Comparison of ENCODE assay signal across 1 cellular context in genomic region chr7:75889223-75889825, GRCh38.
TF ChIP-seq lines count a peak whose summit lies in the region.

No MANE protein-coding gene starts in this region.

TF ChIP-seq in IMR-90, 13 proteins besides CTCF, POLR2A, EP300 and RAD21 (continued from another document):
- TF ChIP-seq ELK1 (IDR thresholded peaks at IDR 0.05; ENCODE audit: borderline replicate concordance, low read depth, low read length) (no peak), MAFK (IDR thresholded peaks at IDR 0.05; ENCODE audit: low read depth, low read length) (no peak), SMC3 (IDR thresholded peaks at IDR 0.05; ENCODE audit: low read depth, low read length) (no peak), MAZ (IDR thresholded peaks at IDR 0.05; ENCODE audit: borderline replicate concordance, low read depth, low read length) (no peak), NFE2L2 (IDR thresholded peaks at IDR 0.05; ENCODE audit: low read depth, low read length) (no peak), BHLHE40 (IDR thresholded peaks at IDR 0.05; ENCODE audit: low read depth, low read length) (no peak), CHD1 (IDR thresholded peaks at IDR 0.05; ENCODE audit: low read depth, low read length) (no peak), RCOR1 (IDR thresholded peaks at IDR 0.05; ENCODE audit: insufficient replicate concordance, low read length) (no peak), USF2 (IDR thresholded peaks at IDR 0.05; ENCODE audit: low read depth, low read length) (no peak)
